Comparison of ENCODE assay signal across 8 cellular contexts in the genomic region with DNA sequence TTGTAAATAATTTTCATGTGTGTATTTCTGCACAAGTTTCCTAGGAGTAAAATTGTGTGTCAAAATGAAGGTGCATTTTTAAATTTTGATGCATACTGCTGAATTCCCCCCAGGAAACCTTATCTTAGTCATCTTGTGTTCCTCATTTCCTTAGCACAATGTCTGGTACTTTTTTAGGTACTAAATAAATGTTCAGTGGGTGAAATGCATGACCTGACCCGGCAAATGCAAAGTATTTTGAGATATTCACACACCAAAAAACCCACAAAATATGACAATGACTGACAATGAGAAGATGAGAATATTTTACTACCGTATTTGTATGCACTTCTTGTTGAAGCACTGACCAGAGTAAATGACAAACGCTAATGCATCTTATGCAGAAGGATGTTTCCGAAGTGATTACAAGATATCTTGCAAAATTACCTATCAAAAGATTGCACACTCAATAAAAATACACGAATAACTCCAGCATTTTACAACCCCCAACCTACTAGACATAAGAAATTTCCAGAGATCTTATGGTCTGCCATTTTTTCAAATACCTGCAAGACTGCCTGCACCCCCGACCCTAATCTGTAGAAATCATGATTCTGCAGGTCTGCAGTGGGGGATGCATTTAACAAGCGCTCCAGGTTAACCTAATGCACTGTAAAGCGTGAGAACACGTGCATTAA. TPM values are rescaled to one million over a fixed set of nuclear protein-coding genes. Genes with fewer than 3 reads are reported as not detected.
A peak's percentile ranks its signal among the peaks of the same experiment; 100 is the strongest.
DNase-seq lines count a peak whose midpoint lies in the region; ATAC-seq and TF ChIP-seq lines count a peak whose summit lies in the region.

No MANE protein-coding gene starts in this region.

- peak overlapping the region; percentile 80; the same call in 1 of the 2 replicates for H3K9ac ChIP-seq in iPS-20b (ENCODE audit: low read depth, low read length)

- intact Hi-C loops in CD8-positive, alpha-beta T cell (cut with DNase I, micrococcal nuclease), result loop anchor here (1.0 to 10.0 kb wide), 9 partner anchors 210 to 1650 kb away; a partner anchor contains a TSS
- intact Hi-C loops in activated T-helper 1 cell treated with anti-CD3 and anti-CD28 coated beads, Interleukin-12 subunit alpha, Interleukin-12 subunit beta, Interleukin-2, Interleukin-4 antibody, amounts not matched to agents 30 ng/mL and 10 ng/mL and 1 ng/mL, durations not matched to agents 14 hours and 24 hours and 36 hours (cut with micrococcal nuclease), result loop anchor here (1.0 to 5.0 kb wide), 4 partner anchors 210 to 1295 kb away; a partner anchor contains a TSS

- peak overlapping the region; percentile 58 for H3K27ac Mint-ChIP-seq in CD8-positive, alpha-beta T cell
- H3K27ac Mint-ChIP-seq in HFFc6, result no peak overlapping the region
- peak overlapping the region; percentile 81 for H3K27ac Mint-ChIP-seq in activated T-helper 1 cell treated with anti-CD3 and anti-CD28 coated beads, Interleukin-12 subunit alpha, Interleukin-12 subunit beta, Interleukin-2, Interleukin-4 antibody, amounts not matched to agents 30 ng/mL and 10 ng/mL and 1 ng/mL, durations not matched to agents 14 hours and 24 hours and 36 hours

- no peaks in the 10 kb centered on the region for H3K27me3 ChIP-seq in CD8-positive, alpha-beta T cell (ENCODE audit: insufficient read depth, low read length)
- H3K27me3 ChIP-seq in iPS-20b (ENCODE audit: insufficient read depth, low read length) (no peaks in the 10 kb centered on the region), thymus (ENCODE audit: control insufficient read depth, insufficient read depth) (no peaks in the 10 kb centered on the region)

- H3K4me3 ChIP-seq in CD8-positive, alpha-beta T cell (ENCODE audit: low read depth, low read length), result peak overlapping the region; percentile 96
- H3K4me3 ChIP-seq in iPS-20b (ENCODE audit: low read length), result peak overlapping the region; percentile 94
- peak overlapping the region; percentile 66 for H3K4me3 ChIP-seq in thymus (ENCODE audit: low read length)

- peaks cover 52% of the 10 kb centered on the region for H3K4me1 Mint-ChIP-seq in CD8-positive, alpha-beta T cell (ENCODE audit: low read depth)
- peaks cover 30% of the 10 kb centered on the region for H3K4me1 Mint-ChIP-seq in HFFc6 (ENCODE audit: low read depth)
- H3K4me1 Mint-ChIP-seq in activated T-helper 1 cell treated with anti-CD3 and anti-CD28 coated beads, Interleukin-12 subunit alpha, Interleukin-12 subunit beta, Interleukin-2, Interleukin-4 antibody, amounts not matched to agents 30 ng/mL and 10 ng/mL and 1 ng/mL, durations not matched to agents 14 hours and 24 hours and 36 hours (ENCODE audit: low read depth), result peaks cover 42% of the 10 kb centered on the region

- POLR2A ChIA-PET in CD8-positive, alpha-beta T cell (lab: Charles Lee), result interaction anchor here (0.6 to 1.0 kb wide), 3 partner anchors 15 to 1650 kb away, joined by 3 to 4 read pairs (median 3); no protein-coding TSS in a partner anchor

- 5% methylated on average over 9 of the region's 9 CpGs for WGBS in thymus

- H3K4me3 Mint-ChIP-seq in CD8-positive, alpha-beta T cell, result peak overlapping the region; percentile 87
- peak overlapping the region; percentile 96 for H3K4me3 Mint-ChIP-seq in HFFc6
- H3K4me3 Mint-ChIP-seq in activated T-helper 1 cell treated with anti-CD3 and anti-CD28 coated beads, Interleukin-12 subunit alpha, Interleukin-12 subunit beta, Interleukin-2, Interleukin-4 antibody, amounts not matched to agents 30 ng/mL and 10 ng/mL and 1 ng/mL, durations not matched to agents 14 hours and 24 hours and 36 hours, result peak overlapping the region; percentile 95

- no peaks in the 10 kb centered on the region for H3K27me3 Mint-ChIP-seq in CD8-positive, alpha-beta T cell (ENCODE audit: low read depth)
- peaks cover 9% of the 10 kb centered on the region for H3K27me3 Mint-ChIP-seq in HFFc6 (ENCODE audit: insufficient read depth)
- peaks cover 5% of the 10 kb centered on the region for H3K27me3 Mint-ChIP-seq in activated T-helper 1 cell treated with anti-CD3 and anti-CD28 coated beads, Interleukin-12 subunit alpha, Interleukin-12 subunit beta, Interleukin-2, Interleukin-4 antibody, amounts not matched to agents 30 ng/mL and 10 ng/mL and 1 ng/mL, durations not matched to agents 14 hours and 24 hours and 36 hours (ENCODE audit: insufficient read depth)

- ATAC-seq in CD8-positive, alpha-beta T cell, result no peak
- no peak for ATAC-seq in HG02840 (IDR thresholded peaks at IDR 0.05; ENCODE audit: low FRiP score, unreplicated experiment)

- CTCF ChIA-PET in CD8-positive, alpha-beta T cell (lab: Charles Lee), result interaction anchor here (0.6 to 2.1 kb wide), 8 partner anchors 7 to 1452 kb away, joined by 3 to 8 read pairs (median 3); no protein-coding TSS in a partner anchor

- H3K27ac ChIP-seq in CD8-positive, alpha-beta T cell (ENCODE audit: low read depth, low read length), result peak overlapping the region; percentile 75
- H3K27ac ChIP-seq in iPS-20b (ENCODE audit: low read length) (no peak overlapping the region), thymus (ENCODE audit: low read depth) (peak overlapping the region; percentile 67)

- no peak for DNase-seq in CD8-positive, alpha-beta T cell
- DNase-seq in HFFc6, result no peak
- no peak for DNase-seq in activated T-helper 1 cell treated with anti-CD3 and anti-CD28 coated beads, Interleukin-12 subunit alpha, Interleukin-12 subunit beta, Interleukin-2, Interleukin-4 antibody, amounts not matched to agents 30 ng/mL and 10 ng/mL and 1 ng/mL, durations not matched to agents 14 hours and 24 hours and 36 hours (ENCODE audit: low spot score)
- DNase-seq in dermis blood vessel endothelial cell, result no peak
- DNase-seq in putamen (ENCODE audit: low spot score), result no peak

- H3K36me3 ChIP-seq in CD8-positive, alpha-beta T cell (ENCODE audit: insufficient read depth, low read length), result peaks cover 4% of the 10 kb centered on the region
- H3K36me3 ChIP-seq in iPS-20b (ENCODE audit: insufficient read depth, low read depth, low read length), result peaks cover 23% of the 10 kb centered on the region
- H3K36me3 ChIP-seq in thymus (ENCODE audit: control insufficient read depth, insufficient read depth), result peaks cover 1% of the 10 kb centered on the region

- peaks cover 20% of the 10 kb centered on the region for H3K36me3 Mint-ChIP-seq in CD8-positive, alpha-beta T cell
- H3K36me3 Mint-ChIP-seq in HFFc6 (ENCODE audit: low read depth), result peaks cover 3% of the 10 kb centered on the region
- peaks cover 25% of the 10 kb centered on the region for H3K36me3 Mint-ChIP-seq in activated T-helper 1 cell treated with anti-CD3 and anti-CD28 coated beads, Interleukin-12 subunit alpha, Interleukin-12 subunit beta, Interleukin-2, Interleukin-4 antibody, amounts not matched to agents 30 ng/mL and 10 ng/mL and 1 ng/mL, durations not matched to agents 14 hours and 24 hours and 36 hours (ENCODE audit: low read depth)

- no peaks in the 10 kb centered on the region for H3K9me3 Mint-ChIP-seq in CD8-positive, alpha-beta T cell
- no peaks in the 10 kb centered on the region for H3K9me3 Mint-ChIP-seq in HFFc6
- no peaks in the 10 kb centered on the region for H3K9me3 Mint-ChIP-seq in activated T-helper 1 cell treated with anti-CD3 and anti-CD28 coated beads, Interleukin-12 subunit alpha, Interleukin-12 subunit beta, Interleukin-2, Interleukin-4 antibody, amounts not matched to agents 30 ng/mL and 10 ng/mL and 1 ng/mL, durations not matched to agents 14 hours and 24 hours and 36 hours

- no peak for TF ChIP-seq CTCF in CD8-positive, alpha-beta T cell (IDR thresholded peaks at IDR 0.05)
- TF ChIP-seq CTCF in HFFc6 (IDR thresholded peaks at IDR 0.05), result no peak

- peaks cover 36% of the 10 kb centered on the region for H3K4me1 ChIP-seq in CD8-positive, alpha-beta T cell (ENCODE audit: insufficient read depth, low read length)
- H3K4me1 ChIP-seq in iPS-20b (ENCODE audit: insufficient read depth, low read length), result no peaks in the 10 kb centered on the region; the same call in 1 of the 2 replicates
- H3K4me1 ChIP-seq in thymus (ENCODE audit: control insufficient read depth, insufficient read depth, low read length), result peaks cover 19% of the 10 kb centered on the region

- H3K9me3 ChIP-seq in CD8-positive, alpha-beta T cell (ENCODE audit: low read length), result no peaks in the 10 kb centered on the region
- H3K9me3 ChIP-seq in iPS-20b (ENCODE audit: insufficient read depth, low read depth, low read length) (no peaks in the 10 kb centered on the region), thymus (ENCODE audit: control insufficient read depth) (no peaks in the 10 kb centered on the region)

RNA-seq across cellular contexts. Expression of a gene that starts 0.9 kb away (rescaled TPM):
- 10 to 100 TPM; 17.9 to 23.7 TPM for total RNA-seq in CD8-positive, alpha-beta T cell
- total RNA-seq in HFFc6 (2021; fragmentation: NEBNext Ultra II Directional; extraction: Animal tissue kit (Norgen Biotek cat#: 25700)), result 10 to 100 TPM; 14.7 to 19.5 (median 18.0) TPM
- total RNA-seq in activated T-helper 1 cell treated with anti-CD3 and anti-CD28 coated beads, Interleukin-12 subunit alpha, Interleukin-12 subunit beta, Interleukin-2, Interleukin-4 antibody, amounts not matched to agents 30 ng/mL and 10 ng/mL and 1 ng/mL, durations not matched to agents 14 hours and 24 hours and 36 hours, result 30.3 and 33.7 TPM in 2 replicates
- polyA plus RNA-seq in thymus, result 37.9 TPM
- 19.9 and 23.0 TPM in 2 replicates for total RNA-seq in dermis blood vessel endothelial cell
